Comparison of ENCODE assay signal across 30 cellular contexts in genomic region chr15:65540314-65540713, GRCh38.
"Had no signal": no experiment of that assay in that cellular context is flagged by ENCODE, and none has a peak within 500 bp of the region (broad histone marks: within the 10 kb centered on the region; RNA-seq: fewer than 3 reads in every experiment).

No MANE protein-coding gene starts in this region.

- H3K27ac Mint-ChIP-seq: effector memory CD8-positive, alpha-beta T cell; mesothelial cell of epicardium; natural killer cell treated with Interleukin-12 subunit alpha and Interleukin-12 subunit beta and Interleukin-15 and Interleukin-18, amount 100 ng/mL, for 72 hours; neural progenitor cell; stimulated activated memory B cell treated with anti-CD40 and anti-IgM and Interleukin-4, amounts not matched to agents 10 μg/mL and 1 μg/mL and 100 μg/mL, for 72 hours; type B pancreatic cell had no signal

- H3K79me2 ChIP-seq: parathyroid adenoma had no signal

- H3K4me3 Mint-ChIP-seq: effector memory CD8-positive, alpha-beta T cell; mesothelial cell of epicardium; naive B cell; natural killer cell treated with Interleukin-12 subunit alpha and Interleukin-12 subunit beta and Interleukin-15 and Interleukin-18, amount 100 ng/mL, for 72 hours; neural progenitor cell; stimulated activated memory B cell treated with anti-CD40 and anti-IgM and Interleukin-4, amounts not matched to agents 10 μg/mL and 1 μg/mL and 100 μg/mL, for 72 hours; type B pancreatic cell had no signal

- DNase-seq: cortex of kidney; effector memory CD8-positive, alpha-beta T cell; erythroblast; esophagus squamous epithelium; foreskin melanocyte; glutamatergic neuron; heart right ventricle; hippocampal formation; left cardiac atrium; left lung; mesenchymal stem cell; mucosa of descending colon; naive B cell; right cardiac atrium; spleen; stimulated activated CD4-positive, alpha-beta T cell treated with anti-CD3 and anti-CD28 coated beads, Interleukin-4, amount 100 ng/mL, for 4 hours; stimulated activated naive CD8-positive, alpha-beta T cell treated with anti-CD3 and anti-CD28 coated beads, Interleukin-15, Interleukin-2, amounts not matched to agents 100 U/mL and 50 U/mL, for 24 hours; substantia nigra; testis; tibial artery had no signal

- H3K27me3 Mint-ChIP-seq: effector memory CD8-positive, alpha-beta T cell; naive B cell; natural killer cell treated with Interleukin-12 subunit alpha and Interleukin-12 subunit beta and Interleukin-15 and Interleukin-18, amount 100 ng/mL, for 72 hours; stimulated activated memory B cell treated with anti-CD40 and anti-IgM and Interleukin-4, amounts not matched to agents 10 μg/mL and 1 μg/mL and 100 μg/mL, for 72 hours; type B pancreatic cell had no signal

- H3K36me3 Mint-ChIP-seq: naive B cell; natural killer cell treated with Interleukin-12 subunit alpha and Interleukin-12 subunit beta and Interleukin-15 and Interleukin-18, amount 100 ng/mL, for 72 hours; stimulated activated memory B cell treated with anti-CD40 and anti-IgM and Interleukin-4, amounts not matched to agents 10 μg/mL and 1 μg/mL and 100 μg/mL, for 72 hours had no signal

- H3K9me3 ChIP-seq: esophagus squamous epithelium, heart right ventricle, left lung, mucosa of descending colon, prostate gland, spleen, testis, tibial artery had no signal

- H3K9ac ChIP-seq: neural progenitor cell, parathyroid adenoma had no signal

- ATAC-seq: effector memory CD8-positive, alpha-beta T cell; heart right ventricle; left cardiac atrium; left lung; mucosa of descending colon; natural killer cell treated with Interleukin-12 subunit alpha and Interleukin-12 subunit beta and Interleukin-15 and Interleukin-18, amount 100 ng/mL, for 72 hours; right cardiac atrium; stimulated activated memory B cell treated with anti-CD40 and anti-IgM and Interleukin-4, amounts not matched to agents 10 μg/mL and 1 μg/mL and 100 μg/mL, for 72 hours; stimulated activated naive CD8-positive, alpha-beta T cell treated with anti-CD3 and anti-CD28 coated beads, Interleukin-15, Interleukin-2, amounts not matched to agents 100 U/mL and 50 U/mL, for 24 hours had no signal

- H3K36me3 ChIP-seq: esophagus squamous epithelium, left lung, neural progenitor cell, prostate gland, tibial artery had no signal

- FAIRE-seq: endometrium, islet of Langerhans had no signal

- H2AFZ ChIP-seq: neural progenitor cell, parathyroid adenoma had no signal

- H3K27ac ChIP-seq: esophagus squamous epithelium, heart right ventricle, left lung, neural progenitor cell, parathyroid adenoma, prostate gland, skin epidermis, spleen, testis, tibial artery had no signal

- H3K27me3 ChIP-seq: esophagus squamous epithelium, heart right ventricle, left lung, neural progenitor cell, spleen, testis, tibial artery had no signal

- H3K9me3 Mint-ChIP-seq: effector memory CD8-positive, alpha-beta T cell; mesothelial cell of epicardium; naive B cell; natural killer cell treated with Interleukin-12 subunit alpha and Interleukin-12 subunit beta and Interleukin-15 and Interleukin-18, amount 100 ng/mL, for 72 hours; stimulated activated memory B cell treated with anti-CD40 and anti-IgM and Interleukin-4, amounts not matched to agents 10 μg/mL and 1 μg/mL and 100 μg/mL, for 72 hours; type B pancreatic cell had no signal

- H3K4me3 ChIP-seq: esophagus squamous epithelium, heart right ventricle, left lung, mucosa of descending colon, neural progenitor cell, prostate gland, skin epidermis, spleen, testis, tibial artery had no signal

- H3K4me1 ChIP-seq: esophagus squamous epithelium, heart right ventricle, left lung, neural progenitor cell, parathyroid adenoma, prostate gland, spleen, testis, tibial artery had no signal

- H3K4me2 ChIP-seq: neural progenitor cell had no signal
